In genomic region chr17:47949197-47949759, GRCh38 we compare ENCODE assay signal across 1 cellular context.
A peak's percentile ranks its signal among the peaks of the same experiment; 100 is the strongest.
TF ChIP-seq lines count a peak whose summit lies in the region.

No MANE protein-coding gene starts in this region.

TF ChIP-seq in HepG2, 621 proteins besides CTCF, POLR2A, EP300 and RAD21 (continued from another document and continues in another):
- TF ChIP-seq RNF219 (CRISPR knock-in tag; IDR thresholded peaks at IDR 0.05) (no peak), SNAPC5 (CRISPR knock-in tag; IDR thresholded peaks at IDR 0.05; ENCODE audit: borderline replicate concordance) (peak; percentile 73; the same call in 1 of the 2 replicates), ZNF619 (CRISPR knock-in tag; IDR thresholded peaks at IDR 0.05) (no peak), HCFC1 (IDR thresholded peaks at IDR 0.05; ENCODE audit: low read depth, low read length) (peak; percentile 3; the same call in 1 of the 2 replicates), KLF12 (CRISPR knock-in tag; IDR thresholded peaks at IDR 0.05; ENCODE audit: borderline replicate concordance) (no peak), NFYB (CRISPR knock-in tag; IDR thresholded peaks at IDR 0.05) (no peak), YEATS2 (CRISPR knock-in tag; IDR thresholded peaks at IDR 0.05; ENCODE audit: borderline replicate concordance) (no peak; the same call in 1 of the 2 replicates), KDM1A (CRISPR knock-in tag; IDR thresholded peaks at IDR 0.05) (no peak), WIZ (CRISPR knock-in tag; IDR thresholded peaks at IDR 0.05) (no peak; the same call in 1 of the 2 replicates), JDP2 (CRISPR knock-in tag; IDR thresholded peaks at IDR 0.05; ENCODE audit: borderline replicate concordance) (no peak), SP5 (CRISPR knock-in tag; IDR thresholded peaks at IDR 0.05; ENCODE audit: borderline replicate concordance, low read depth) (no peak), ZNF138 (CRISPR knock-in tag; IDR thresholded peaks at IDR 0.05; ENCODE audit: low read depth) (no peak), ZNF136 (CRISPR knock-in tag; IDR thresholded peaks at IDR 0.05; ENCODE audit: low read depth) (no peak), RXRB (CRISPR knock-in tag; IDR thresholded peaks at IDR 0.05; ENCODE audit: borderline replicate concordance) (peak; percentile 44; the same call in 1 of the 2 replicates), ZNF776 (CRISPR knock-in tag; IDR thresholded peaks at IDR 0.05) (no peak), ZBTB38 (CRISPR knock-in tag; IDR thresholded peaks at IDR 0.05) (no peak; the same call in 1 of the 2 replicates), GPBP1L1 (CRISPR knock-in tag; IDR thresholded peaks at IDR 0.05) (no peak), ZNF550 (CRISPR knock-in tag; IDR thresholded peaks at IDR 0.05; ENCODE audit: borderline replicate concordance) (peak; percentile 36; the same call in 1 of the 2 replicates), YY1 (IDR thresholded peaks at IDR 0.05; ENCODE audit: insufficient read depth, insufficient replicate concordance, low read depth, low read length) (peak; percentile 74), GATAD2A (CRISPR knock-in tag; IDR thresholded peaks at IDR 0.05) (peak; percentile 67; the same call in 1 of the 2 replicates), MIXL1 (CRISPR knock-in tag; IDR thresholded peaks at IDR 0.05) (peak; percentile 12; the same call in 1 of the 2 replicates), ZNF124 (CRISPR knock-in tag; IDR thresholded peaks at IDR 0.05) (no peak), ZBTB42 (CRISPR knock-in tag; IDR thresholded peaks at IDR 0.05) (no peak), NCOA5 (CRISPR knock-in tag; IDR thresholded peaks at IDR 0.05) (no peak), NFKBIZ (CRISPR knock-in tag; IDR thresholded peaks at IDR 0.05) (no peak), PRDM4 (CRISPR knock-in tag; IDR thresholded peaks at IDR 0.05; ENCODE audit: borderline replicate concordance) (no peak), ZNF562 (CRISPR knock-in tag; IDR thresholded peaks at IDR 0.05; ENCODE audit: borderline replicate concordance) (no peak), ZNF564 (CRISPR knock-in tag; IDR thresholded peaks at IDR 0.05) (no peak; the same call in 1 of the 2 replicates), HMGXB4 (CRISPR knock-in tag; IDR thresholded peaks at IDR 0.05; ENCODE audit: borderline replicate concordance in 1 of 2, low read depth in 1 of 2) (peak; percentile 85 to 89; a peak in 3 of 4 replicates), HDAC2 (CRISPR knock-in tag; IDR thresholded peaks at IDR 0.05) (no peak), JUNB (CRISPR knock-in tag; IDR thresholded peaks at IDR 0.05; ENCODE audit: borderline replicate concordance) (no peak), ZNF549 (CRISPR knock-in tag; IDR thresholded peaks at IDR 0.05) (no peak), PRMT3 (CRISPR knock-in tag; IDR thresholded peaks at IDR 0.05; ENCODE audit: borderline replicate concordance, low read depth) (no peak), PBX3 (CRISPR knock-in tag; IDR thresholded peaks at IDR 0.05; ENCODE audit: borderline replicate concordance) (no peak), ZFP36 (IDR thresholded peaks at IDR 0.05; ENCODE audit: borderline replicate concordance, low read depth, low read length, partially characterized antibody) (no peak)
- TF ChIP-seq, protein P1, sequence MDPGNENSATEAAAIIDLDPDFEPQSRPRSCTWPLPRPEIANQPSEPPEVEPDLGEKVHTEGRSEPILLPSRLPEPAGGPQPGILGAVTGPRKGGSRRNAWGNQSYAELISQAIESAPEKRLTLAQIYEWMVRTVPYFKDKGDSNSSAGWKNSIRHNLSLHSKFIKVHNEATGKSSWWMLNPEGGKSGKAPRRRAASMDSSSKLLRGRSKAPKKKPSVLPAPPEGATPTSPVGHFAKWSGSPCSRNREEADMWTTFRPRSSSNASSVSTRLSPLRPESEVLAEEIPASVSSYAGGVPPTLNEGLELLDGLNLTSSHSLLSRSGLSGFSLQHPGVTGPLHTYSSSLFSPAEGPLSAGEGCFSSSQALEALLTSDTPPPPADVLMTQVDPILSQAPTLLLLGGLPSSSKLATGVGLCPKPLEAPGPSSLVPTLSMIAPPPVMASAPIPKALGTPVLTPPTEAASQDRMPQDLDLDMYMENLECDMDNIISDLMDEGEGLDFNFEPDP (CRISPR knock-in tag; conservative IDR thresholded peaks at IDR 0.05): no peak
- TF ChIP-seq, protein P2, sequence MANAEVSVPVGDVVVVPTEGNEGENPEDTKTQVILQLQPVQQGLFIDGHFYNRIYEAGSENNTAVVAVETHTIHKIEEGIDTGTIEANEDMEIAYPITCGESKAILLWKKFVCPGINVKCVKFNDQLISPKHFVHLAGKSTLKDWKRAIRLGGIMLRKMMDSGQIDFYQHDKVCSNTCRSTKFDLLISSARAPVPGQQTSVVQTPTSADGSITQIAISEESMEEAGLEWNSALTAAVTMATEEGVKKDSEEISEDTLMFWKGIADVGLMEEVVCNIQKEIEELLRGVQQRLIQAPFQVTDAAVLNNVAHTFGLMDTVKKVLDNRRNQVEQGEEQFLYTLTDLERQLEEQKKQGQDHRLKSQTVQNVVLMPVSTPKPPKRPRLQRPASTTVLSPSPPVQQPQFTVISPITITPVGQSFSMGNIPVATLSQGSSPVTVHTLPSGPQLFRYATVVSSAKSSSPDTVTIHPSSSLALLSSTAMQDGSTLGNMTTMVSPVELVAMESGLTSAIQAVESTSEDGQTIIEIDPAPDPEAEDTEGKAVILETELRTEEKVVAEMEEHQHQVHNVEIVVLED (CRISPR knock-in tag; IDR thresholded peaks at IDR 0.05; ENCODE audit: borderline replicate concordance): peak; percentile 81
- TF ChIP-seq, protein P3, sequence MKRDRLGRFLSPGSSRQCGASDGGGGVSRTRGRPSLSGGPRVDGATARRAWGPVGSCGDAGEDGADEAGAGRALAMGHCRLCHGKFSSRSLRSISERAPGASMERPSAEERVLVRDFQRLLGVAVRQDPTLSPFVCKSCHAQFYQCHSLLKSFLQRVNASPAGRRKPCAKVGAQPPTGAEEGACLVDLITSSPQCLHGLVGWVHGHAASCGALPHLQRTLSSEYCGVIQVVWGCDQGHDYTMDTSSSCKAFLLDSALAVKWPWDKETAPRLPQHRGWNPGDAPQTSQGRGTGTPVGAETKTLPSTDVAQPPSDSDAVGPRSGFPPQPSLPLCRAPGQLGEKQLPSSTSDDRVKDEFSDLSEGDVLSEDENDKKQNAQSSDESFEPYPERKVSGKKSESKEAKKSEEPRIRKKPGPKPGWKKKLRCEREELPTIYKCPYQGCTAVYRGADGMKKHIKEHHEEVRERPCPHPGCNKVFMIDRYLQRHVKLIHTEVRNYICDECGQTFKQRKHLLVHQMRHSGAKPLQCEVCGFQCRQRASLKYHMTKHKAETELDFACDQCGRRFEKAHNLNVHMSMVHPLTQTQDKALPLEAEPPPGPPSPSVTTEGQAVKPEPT (CRISPR knock-in tag; IDR thresholded peaks at IDR 0.05; ENCODE audit: low read depth): no peak
- TF ChIP-seq, protein P4, sequence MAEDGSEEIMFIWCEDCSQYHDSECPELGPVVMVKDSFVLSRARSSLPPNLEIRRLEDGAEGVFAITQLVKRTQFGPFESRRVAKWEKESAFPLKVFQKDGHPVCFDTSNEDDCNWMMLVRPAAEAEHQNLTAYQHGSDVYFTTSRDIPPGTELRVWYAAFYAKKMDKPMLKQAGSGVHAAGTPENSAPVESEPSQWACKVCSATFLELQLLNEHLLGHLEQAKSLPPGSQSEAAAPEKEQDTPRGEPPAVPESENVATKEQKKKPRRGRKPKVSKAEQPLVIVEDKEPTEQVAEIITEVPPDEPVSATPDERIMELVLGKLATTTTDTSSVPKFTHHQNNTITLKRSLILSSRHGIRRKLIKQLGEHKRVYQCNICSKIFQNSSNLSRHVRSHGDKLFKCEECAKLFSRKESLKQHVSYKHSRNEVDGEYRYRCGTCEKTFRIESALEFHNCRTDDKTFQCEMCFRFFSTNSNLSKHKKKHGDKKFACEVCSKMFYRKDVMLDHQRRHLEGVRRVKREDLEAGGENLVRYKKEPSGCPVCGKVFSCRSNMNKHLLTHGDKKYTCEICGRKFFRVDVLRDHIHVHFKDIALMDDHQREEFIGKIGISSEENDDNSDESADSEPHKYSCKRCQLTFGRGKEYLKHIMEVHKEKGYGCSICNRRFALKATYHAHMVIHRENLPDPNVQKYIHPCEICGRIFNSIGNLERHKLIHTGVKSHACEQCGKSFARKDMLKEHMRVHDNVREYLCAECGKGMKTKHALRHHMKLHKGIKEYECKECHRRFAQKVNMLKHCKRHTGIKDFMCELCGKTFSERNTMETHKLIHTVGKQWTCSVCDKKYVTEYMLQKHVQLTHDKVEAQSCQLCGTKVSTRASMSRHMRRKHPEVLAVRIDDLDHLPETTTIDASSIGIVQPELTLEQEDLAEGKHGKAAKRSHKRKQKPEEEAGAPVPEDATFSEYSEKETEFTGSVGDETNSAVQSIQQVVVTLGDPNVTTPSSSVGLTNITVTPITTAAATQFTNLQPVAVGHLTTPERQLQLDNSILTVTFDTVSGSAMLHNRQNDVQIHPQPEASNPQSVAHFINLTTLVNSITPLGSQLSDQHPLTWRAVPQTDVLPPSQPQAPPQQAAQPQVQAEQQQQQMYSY (CRISPR knock-in tag; IDR thresholded peaks at IDR 0.05): no peak
- TF ChIP-seq, protein P5, sequence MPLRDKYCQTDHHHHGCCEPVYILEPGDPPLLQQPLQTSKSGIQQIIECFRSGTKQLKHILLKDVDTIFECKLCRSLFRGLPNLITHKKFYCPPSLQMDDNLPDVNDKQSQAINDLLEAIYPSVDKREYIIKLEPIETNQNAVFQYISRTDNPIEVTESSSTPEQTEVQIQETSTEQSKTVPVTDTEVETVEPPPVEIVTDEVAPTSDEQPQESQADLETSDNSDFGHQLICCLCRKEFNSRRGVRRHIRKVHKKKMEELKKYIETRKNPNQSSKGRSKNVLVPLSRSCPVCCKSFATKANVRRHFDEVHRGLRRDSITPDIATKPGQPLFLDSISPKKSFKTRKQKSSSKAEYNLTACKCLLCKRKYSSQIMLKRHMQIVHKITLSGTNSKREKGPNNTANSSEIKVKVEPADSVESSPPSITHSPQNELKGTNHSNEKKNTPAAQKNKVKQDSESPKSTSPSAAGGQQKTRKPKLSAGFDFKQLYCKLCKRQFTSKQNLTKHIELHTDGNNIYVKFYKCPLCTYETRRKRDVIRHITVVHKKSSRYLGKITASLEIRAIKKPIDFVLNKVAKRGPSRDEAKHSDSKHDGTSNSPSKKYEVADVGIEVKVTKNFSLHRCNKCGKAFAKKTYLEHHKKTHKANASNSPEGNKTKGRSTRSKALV (CRISPR knock-in tag; IDR thresholded peaks at IDR 0.05): no peak
